9 cellular contexts compared by ENCODE assay signal in genomic region chr4:53012738-53013137, GRCh38.
DNase-seq lines count a peak whose midpoint lies in the region; ATAC-seq and TF ChIP-seq lines count a peak whose summit lies in the region.
"Had no signal": no experiment of that assay in that cellular context is flagged by ENCODE, and none has a peak within 500 bp of the region (broad histone marks: within the 10 kb centered on the region; RNA-seq: fewer than 3 reads in every experiment).

No MANE protein-coding gene starts in this region.

- H3K4me3 ChIP-seq in Jurkat, Clone E6-1 (ENCODE audit: low read length): no peak overlapping the region
- H3K4me3 ChIP-seq in esophagus muscularis mucosa (no peak overlapping the region), WERI-Rb-1 (ENCODE audit: low read depth, low read length) (no peak overlapping the region)
- H3K4me3 ChIP-seq: pancreas had no signal

- H3K9me3 Mint-ChIP-seq in CD14-positive monocyte: peaks cover 0 to 2% (median 0%) of the 10 kb centered on the region in 7 donors

- TF ChIP-seq EP300 in esophagus muscularis mucosa (IDR thresholded peaks at IDR 0.05): no peak

- H3K9me3 ChIP-seq in esophagus muscularis mucosa (no peaks in the 10 kb centered on the region), WERI-Rb-1 (ENCODE audit: severe bottlenecking) (no peaks in the 10 kb centered on the region)
- H3K9me3 ChIP-seq: pancreas had no signal

- peaks cover 0 to 5% of the 10 kb centered on the region in 2 donors for H3K36me3 Mint-ChIP-seq in CD14-positive monocyte

- H3K36me3 ChIP-seq in esophagus muscularis mucosa (no peaks in the 10 kb centered on the region), WERI-Rb-1 (no peaks in the 10 kb centered on the region)
- H3K36me3 ChIP-seq: pancreas had no signal

- 69% methylated on average over 1 of the region's 1 CpG for whole genome bisulfite sequencing in esophagus muscularis mucosa

- H3K4me3 Mint-ChIP-seq in CD14-positive monocyte: peak overlapping the region; percentile 42 to 73

- intact Hi-C loops in CD14-positive monocyte (cut with micrococcal nuclease): no loop called here
- intact Hi-C loops in esophagus muscularis mucosa (cut with DNase I): loop anchor here (10.0 kb wide), 1 partner anchor 362 kb away; the partner anchor contains the start of gene FIP1L1

- H3K27ac ChIP-seq in esophagus muscularis mucosa (replicated peaks in 1 of 4) (peak overlapping the region; percentile 7 to 32 (median 24)), WERI-Rb-1 (no peak overlapping the region)
- H3K27ac ChIP-seq: pancreas had no signal

- H3K4me1 ChIP-seq in esophagus muscularis mucosa: peaks cover 17 to 43% (median 31%) of the 10 kb centered on the region in 4 donors

- DNase-seq in CD14-positive monocyte (ENCODE audit: low spot score) (no peak), esophagus muscularis mucosa (ENCODE audit: extremely low spot score) (no peak), WERI-Rb-1 (no peak), activated gamma-delta T cell (lab: John Stamatoyannopoulos, UW) (no peak), OCI-M2 (lab: John Stamatoyannopoulos, UW; ENCODE audit: unreplicated experiment) (no peak)
- peak; percentile 60 for DNase-seq in Jurkat, Clone E6-1 (ENCODE audit: low read depth, low spot score)
- DNase-seq in activated CD4-positive, CD25-positive, alpha-beta regulatory T cell (lab: John Stamatoyannopoulos, UW): no peak
- DNase-seq: pancreas had no signal

- peaks cover 23% of the 10 kb centered on the region for H3K4me1 Mint-ChIP-seq in CD14-positive monocyte

- no peak for TF ChIP-seq POLR2A in esophagus muscularis mucosa (IDR thresholded peaks at IDR 0.05; ENCODE audit: low read depth)

- TF ChIP-seq CTCF in CD14-positive monocyte (IDR thresholded peaks at IDR 0.05): no peak
- no peak for TF ChIP-seq CTCF in esophagus muscularis mucosa (IDR thresholded peaks at IDR 0.05)
- TF ChIP-seq CTCF in WERI-Rb-1 (IDR thresholded peaks at IDR 0.05; ENCODE audit: low read depth, low read length): no peak

- H3K27me3 ChIP-seq in esophagus muscularis mucosa (no peaks in the 10 kb centered on the region), WERI-Rb-1 (ENCODE audit: insufficient read depth, low read depth, severe bottlenecking) (no peaks in the 10 kb centered on the region)
- H3K27me3 ChIP-seq: pancreas had no signal

- peak; percentile 60 for ATAC-seq in GM19455 (IDR thresholded peaks at IDR 0.05; ENCODE audit: unreplicated experiment)

- H3K27me3 Mint-ChIP-seq in CD14-positive monocyte (ENCODE audit: low read depth in 3 of 3): peaks cover 0 to 1% (median 0%) of the 10 kb centered on the region in 3 donors

- peak overlapping the region in 3 of 7 donors; percentile 30 to 68 (median 34) for H3K27ac Mint-ChIP-seq in CD14-positive monocyte
